ENCODE assay signal across 23 cellular contexts in genomic region chr5:137828664-137829063, GRCh38. TPM values are rescaled to one million over a fixed set of nuclear protein-coding genes. Genes with fewer than 3 reads are reported as not detected.
"Had no signal": no experiment of that assay in that cellular context is flagged by ENCODE, and none has a peak within 500 bp of the region (broad histone marks: within the 10 kb centered on the region; RNA-seq: fewer than 3 reads in every experiment).

No MANE protein-coding gene starts in this region.

- H3K27ac ChIP-seq: PC-9, VCaP had no signal

- ATAC-seq: activated T-cell treated with anti-CD3 and anti-CD28 coated beads, Interleukin-2, amount 50 U/mL, for 4 hours had no signal

- DNase-seq: activated CD4-positive, alpha-beta memory T cell treated with anti-CD3 and anti-CD28 coated beads for 36 hours; activated CD4-positive, alpha-beta T cell treated with anti-CD3 and anti-CD28 coated beads, Interleukin-2, amount 10 ng/mL, durations not matched to agents 7 days and 5 days; activated CD4-positive, CD25-positive, alpha-beta regulatory T cell; activated CD8-positive, alpha-beta memory T cell treated with anti-CD3 and anti-CD28 coated beads for 24 hours; activated effector memory CD4-positive, alpha-beta T cell treated with anti-CD3 and anti-CD28 coated beads, Interleukin-2, amount 50 U/mL, for 16 hours; activated naive CD4-positive, alpha-beta T cell treated with Interleukin-2 at 50 U/mL for 16 hours; activated T-cell treated with anti-CD3 and anti-CD28 coated beads, Interleukin-2, amount 50 U/mL, for 4 hours; amygdala; caudate nucleus; KG1; NCI-H1048; NCI-H146; NCI-H187 treated with DMSO at 0.1 percent for 48 hours; NCI-H2171; NCI-H226; NCI-H510A; NCI-H69; PC-9; SHP77 treated with DMSO at 0.1 percent for 48 hours; T-helper 2 cell; T1000 had no signal

- H3K4me3 ChIP-seq: PC-9 had no signal

RNA-seq across cellular contexts. Expression of gene MYOT, which starts 39.0 kb away (rescaled TPM):
- total RNA-seq: activated CD4-positive, alpha-beta memory T cell treated with anti-CD3 and anti-CD28 coated beads for 36 hours; activated CD4-positive, alpha-beta T cell treated with anti-CD3 and anti-CD28 coated beads, Interleukin-2, amount 10 ng/mL, durations not matched to agents 7 days and 5 days; activated T-cell treated with anti-CD3 and anti-CD28 coated beads, Interleukin-2, amount 50 U/mL, for 4 hours; M059J; PC-9 had no signal
